ENCODE assay signal across 9 cellular contexts in genomic region chr4:145176641-145177432, GRCh38. TPM values are rescaled to one million over a fixed set of nuclear protein-coding genes. Genes with fewer than 3 reads are reported as not detected.
DNase-seq lines count a peak whose midpoint lies in the region; ATAC-seq and TF ChIP-seq lines count a peak whose summit lies in the region.
"Had no signal": no experiment of that assay in that cellular context is flagged by ENCODE, and none has a peak within 500 bp of the region (broad histone marks: within the 10 kb centered on the region; RNA-seq: fewer than 3 reads in every experiment).

No MANE protein-coding gene starts in this region.

- intact Hi-C loops in PC-9 (cut with micrococcal nuclease; ENCODE audit: unreplicated experiment) (loop anchor here (10.0 kb wide), 1 partner anchor 628 kb away; no protein-coding TSS in a partner anchor), sigmoid colon (cut with DNase I) (loop anchor here (5.0 kb wide), 1 partner anchor 760 kb away; the partner anchor contains the start of gene ZNF827)

- no peak overlapping the region for H2AFZ ChIP-seq in PC-9

- H3K9me3 ChIP-seq in HAP-1 (no peaks in the 10 kb centered on the region), PC-9 (ENCODE audit: insufficient read depth, low read depth) (no peaks in the 10 kb centered on the region), sigmoid colon (no peaks in the 10 kb centered on the region)
- H3K9me3 ChIP-seq: SJSA1 had no signal

- in situ Hi-C loops in HAP-1 (cut with MboI; ENCODE audit: low sequenced_read_pairs) = no loop called here

- no TSS peak for BruUV-seq in PC-9 (replicated peaks; lab: Mats Ljungman, UMichigan)

- H3K9me2 ChIP-seq in PC-9 (ENCODE audit: insufficient read depth) = no peaks in the 10 kb centered on the region

- H3K27ac ChIP-seq in PC-9 (peak overlapping the region; percentile 62), sigmoid colon (peak overlapping the region; percentile 97 to 99 (median 98))

- WGBS in sigmoid colon, 2 donors = 21 to 54% methylated on average over 9 of the region's 9 CpGs

- peak overlapping the region; percentile 98 for H3K4me2 ChIP-seq in PC-9

- peaks cover 17% of the 10 kb centered on the region for H3K36me3 ChIP-seq in HAP-1 (replicated peaks)
- peaks cover 11% of the 10 kb centered on the region; the same call in 1 of the 2 replicates for H3K36me3 ChIP-seq in PC-9 (ENCODE audit: low read depth)
- H3K36me3 ChIP-seq in sigmoid colon = peaks cover 0 to 12% (median 0%) of the 10 kb centered on the region in 4 donors

- peak overlapping the region; percentile 85 for H3K4me3 ChIP-seq in HAP-1
- H3K4me3 ChIP-seq in PC-9 = peak overlapping the region; percentile 95
- peak overlapping the region; percentile 82 for H3K4me3 ChIP-seq in epithelial cell of proximal tubule (ENCODE audit: low read depth, low read length)
- peak overlapping the region in 2 of 4 donors; percentile 85 to 87 for H3K4me3 ChIP-seq in sigmoid colon

- TF ChIP-seq CTCF in PC-9 (conservative IDR thresholded peaks at IDR 0.05) (no peak), epithelial cell of proximal tubule (conservative IDR thresholded peaks at IDR 0.05; ENCODE audit: low read depth, low read length) (no peak), sigmoid colon (IDR thresholded peaks at IDR 0.05) (no peak)

- H3F3A ChIP-seq in PC-9 (ENCODE audit: insufficient read depth, low read depth) = peaks cover 6% of the 10 kb centered on the region; the same call in 1 of the 2 replicates

- DNase-seq in HAP-1 (ENCODE audit: low spot score in 2 of 2) (no peak), PC-9 (peak in 1 of 2 experiments; percentile 43), epithelial cell of proximal tubule (ENCODE audit: low read depth) (no peak), sigmoid colon (no peak), D341Med (ENCODE audit: low spot score) (no peak)
- DNase-seq in NK-92 treated with Interleukin-12 subunit alpha and Interleukin-12 subunit beta, amount 100 ng/mL, for 24 hours (lab: John Stamatoyannopoulos, UW) = no peak
- no peak for DNase-seq in stimulated activated naive CD4-positive, alpha-beta T cell treated with Interleukin-2 at 50 U/mL for 16 hours (lab: John Stamatoyannopoulos, UW)

- TF ChIP-seq POLR2A in sigmoid colon (IDR thresholded peaks at IDR 0.05) = no peak

- peaks cover 69% of the 10 kb centered on the region for H3K79me2 ChIP-seq in PC-9 (ENCODE audit: low read depth)

- H3K4me1 ChIP-seq in HAP-1 (peaks cover 5% of the 10 kb centered on the region), PC-9 (replicated peaks; ENCODE audit: insufficient read depth) (peaks cover 14% of the 10 kb centered on the region), sigmoid colon (peaks cover 0 to 50% (median 46%) of the 10 kb centered on the region in 4 donors)

- H3K27me3 ChIP-seq in HAP-1 (ENCODE audit: low read depth) (no peaks in the 10 kb centered on the region), PC-9 (ENCODE audit: insufficient read depth, low read depth) (no peaks in the 10 kb centered on the region), sigmoid colon (no peaks in the 10 kb centered on the region)
- H3K27me3 ChIP-seq: SJSA1 had no signal

- POLR2A ChIA-PET in PC-9 (lab: Charles Lee; ENCODE audit: unreplicated experiment) = interaction anchor here (0.6 kb wide), 2 partner anchors 167 to 541 kb away, joined by 5 to 6 read pairs; no protein-coding TSS in a partner anchor

- no peak for ATAC-seq in HG02840 (IDR thresholded peaks at IDR 0.05; ENCODE audit: low FRiP score, unreplicated experiment)

- TF ChIP-seq EP300 in sigmoid colon (IDR thresholded peaks at IDR 0.05) = no peak

- CTCF ChIA-PET in PC-9 (lab: Charles Lee) = no interaction called here

- H4K20me1 ChIP-seq in PC-9 (ENCODE audit: insufficient read depth) = peaks cover 16% of the 10 kb centered on the region

RNA-seq across cellular contexts. Expression of gene OTUD4, which starts 3.6 kb away (rescaled TPM):
- total RNA-seq in PC-9 (2021) (43.5 and 44.2 TPM in 2 replicates), epithelial cell of proximal tubule (17.2 and 20.0 TPM in 2 replicates), sigmoid colon (10 to 100 TPM; 27.7 to 31.7 (median 29.8) TPM)
- 10 to 100 TPM in 1 of 3 donors, 1 to 10 TPM in 2; 7.2 to 13.0 (median 9.2) TPM for polyA plus RNA-seq in sigmoid colon
